ENCODE assay signal across 7 cellular contexts in the genomic region with DNA sequence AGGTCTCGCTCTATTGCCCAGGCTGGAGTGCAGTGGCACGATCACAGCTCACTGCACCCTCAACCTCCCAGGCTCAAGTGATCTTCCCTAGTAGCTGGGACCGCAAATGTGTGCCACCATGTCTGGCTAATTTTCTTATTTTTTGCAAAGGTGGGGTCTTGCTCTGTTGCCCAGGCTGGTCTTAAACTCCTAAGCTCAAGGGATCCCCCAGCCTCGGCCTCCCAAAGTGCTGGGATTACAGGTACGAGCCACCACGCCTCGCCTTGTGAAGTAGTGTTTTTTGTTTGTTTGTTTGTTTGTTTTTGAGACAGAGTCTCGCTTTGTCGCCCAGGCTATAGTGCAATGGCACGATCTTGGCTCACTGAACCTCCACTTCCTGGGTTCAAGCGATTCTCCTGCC.
DNase-seq lines count a peak whose midpoint lies in the region; ATAC-seq and TF ChIP-seq lines count a peak whose summit lies in the region.
"Not testable (repeated sequence)": the region's sequence is repeated elsewhere in the genome, so short reads cannot be mapped to it uniquely, and the experiment has no call there.

No MANE protein-coding gene starts in this region.

- H3K4me3 ChIP-seq in HEK293 (ENCODE audit: low read depth, low read length); effector memory CD4-positive, alpha-beta T cell (ENCODE audit: insufficient read depth, low read depth, low read length, poor library complexity, severe bottlenecking): not testable (repeated sequence)

- POLR2A ChIA-PET in CD4-positive, alpha-beta T cell (lab: Charles Lee); HEK293 (lab: Yijun Ruan, JAX): not testable (repeated sequence)

- H3K36me3 ChIP-seq in HEK293 (ENCODE audit: control insufficient read depth in 2 of 2, insufficient read depth in 1 of 2, low read length in 2 of 2); effector memory CD4-positive, alpha-beta T cell (ENCODE audit: control insufficient read depth, insufficient read depth, low read length): not testable (repeated sequence)

- intact Hi-C loops in CD4-positive, alpha-beta T cell (cut with DNase I, micrococcal nuclease), result not testable (repeated sequence)

- peak overlapping the region; percentile 53 for H3K27ac Mint-ChIP-seq in CD4-positive, alpha-beta T cell
- peak overlapping the region; percentile 85 for H3K27ac Mint-ChIP-seq in T-helper 17 cell
- not testable (repeated sequence) for H3K27ac Mint-ChIP-seq in activated T-helper 17 cell treated with anti-CD3 and anti-CD28 coated beads, Interleukin-2, amount 50 U/mL, for 72 hours
- peak overlapping the region; percentile 70 for H3K27ac Mint-ChIP-seq in activated naive CD4-positive, alpha-beta T cell treated with anti-CD3 and anti-CD28 coated beads, Interleukin-2, amount 50 U/mL, for 24 hours
- peak overlapping the region; percentile 25 for H3K27ac Mint-ChIP-seq in stimulated activated naive B cell treated with anti-CD40 and anti-IgM and Interleukin-4, amounts not matched to agents 10 μg/mL and 1 μg/mL and 100 μg/mL, for 72 hours

- not testable (repeated sequence) for H3K4me1 ChIP-seq in HEK293 (ENCODE audit: control insufficient read depth, insufficient read depth, low read length)
- H3K4me1 ChIP-seq in effector memory CD4-positive, alpha-beta T cell (ENCODE audit: control insufficient read depth, insufficient read depth, low read length, poor library complexity, severe bottlenecking), result peaks cover 15% of the 10 kb centered on the region

- H3K27me3 ChIP-seq in CD4-positive, alpha-beta T cell (ENCODE audit: control insufficient read depth, insufficient read depth, low read length); effector memory CD4-positive, alpha-beta T cell (replicated peaks; ENCODE audit: control insufficient read depth, insufficient read depth, low read length, poor library complexity, severe bottlenecking): not testable (repeated sequence)

- H3K27ac ChIP-seq in CD4-positive, alpha-beta T cell (ENCODE audit: low read depth, low read length); HEK293 (ENCODE audit: extremely low read depth, low read depth, low read length): not testable (repeated sequence)
- H3K27ac ChIP-seq in effector memory CD4-positive, alpha-beta T cell (ENCODE audit: insufficient read depth, low read length, poor library complexity, severe bottlenecking), result peak overlapping the region; percentile 2

- not testable (repeated sequence) for H3K9me3 ChIP-seq in CD4-positive, alpha-beta T cell (ENCODE audit: control insufficient read depth, low read length); HEK293 (ENCODE audit: control insufficient read depth, insufficient read depth, low read depth, low read length); T-helper 17 cell (ENCODE audit: control insufficient read depth, low read length, poor library complexity, severe bottlenecking); effector memory CD4-positive, alpha-beta T cell (ENCODE audit: control insufficient read depth, low read length)

- H3K4me3 Mint-ChIP-seq in CD4-positive, alpha-beta T cell, result peak overlapping the region; percentile 15
- H3K4me3 Mint-ChIP-seq in T-helper 17 cell, result peak overlapping the region; percentile 41
- H3K4me3 Mint-ChIP-seq in activated T-helper 17 cell treated with anti-CD3 and anti-CD28 coated beads, Interleukin-2, amount 50 U/mL, for 72 hours, result peak overlapping the region; percentile 12
- H3K4me3 Mint-ChIP-seq in activated naive CD4-positive, alpha-beta T cell treated with anti-CD3 and anti-CD28 coated beads, Interleukin-2, amount 50 U/mL, for 24 hours; stimulated activated naive B cell treated with anti-CD40 and anti-IgM and Interleukin-4, amounts not matched to agents 10 μg/mL and 1 μg/mL and 100 μg/mL, for 72 hours: not testable (repeated sequence)

- H3K9me3 Mint-ChIP-seq in CD4-positive, alpha-beta T cell; activated T-helper 17 cell treated with anti-CD3 and anti-CD28 coated beads, Interleukin-2, amount 50 U/mL, for 72 hours; activated naive CD4-positive, alpha-beta T cell treated with anti-CD3 and anti-CD28 coated beads, Interleukin-2, amount 50 U/mL, for 24 hours; stimulated activated naive B cell treated with anti-CD40 and anti-IgM and Interleukin-4, amounts not matched to agents 10 μg/mL and 1 μg/mL and 100 μg/mL, for 72 hours: not testable (repeated sequence)

- H3K4me1 Mint-ChIP-seq in CD4-positive, alpha-beta T cell (ENCODE audit: low read depth), result peaks cover 79% of the 10 kb centered on the region
- not testable (repeated sequence) for H3K4me1 Mint-ChIP-seq in T-helper 17 cell
- peaks cover 11% of the 10 kb centered on the region for H3K4me1 Mint-ChIP-seq in activated T-helper 17 cell treated with anti-CD3 and anti-CD28 coated beads, Interleukin-2, amount 50 U/mL, for 72 hours
- H3K4me1 Mint-ChIP-seq in activated naive CD4-positive, alpha-beta T cell treated with anti-CD3 and anti-CD28 coated beads, Interleukin-2, amount 50 U/mL, for 24 hours, result peaks cover 82% of the 10 kb centered on the region
- H3K4me1 Mint-ChIP-seq in stimulated activated naive B cell treated with anti-CD40 and anti-IgM and Interleukin-4, amounts not matched to agents 10 μg/mL and 1 μg/mL and 100 μg/mL, for 72 hours, result peaks cover 4 to 20% of the 10 kb centered on the region in 2 donors

- H3K27me3 Mint-ChIP-seq in CD4-positive, alpha-beta T cell; T-helper 17 cell; activated T-helper 17 cell treated with anti-CD3 and anti-CD28 coated beads, Interleukin-2, amount 50 U/mL, for 72 hours; activated naive CD4-positive, alpha-beta T cell treated with anti-CD3 and anti-CD28 coated beads, Interleukin-2, amount 50 U/mL, for 24 hours; stimulated activated naive B cell treated with anti-CD40 and anti-IgM and Interleukin-4, amounts not matched to agents 10 μg/mL and 1 μg/mL and 100 μg/mL, for 72 hours: not testable (repeated sequence)

- ATAC-seq in CD4-positive, alpha-beta T cell (ENCODE audit: poor library complexity); T-helper 17 cell; activated T-helper 17 cell treated with anti-CD3 and anti-CD28 coated beads, Interleukin-2, amount 50 U/mL, for 72 hours (replicated peaks); stimulated activated naive B cell treated with anti-CD40 and anti-IgM and Interleukin-4, amounts not matched to agents 10 μg/mL and 1 μg/mL and 100 μg/mL, for 72 hours (replicated peaks): not testable (repeated sequence)

- DNase-seq in CD4-positive, alpha-beta T cell; T-helper 17 cell; effector memory CD4-positive, alpha-beta T cell; stimulated activated naive B cell treated with anti-CD40 and anti-IgM and Interleukin-4, amounts not matched to agents 10 μg/mL and 1 μg/mL and 100 μg/mL, for 72 hours: not testable (repeated sequence)

- CTCF ChIA-PET in CD4-positive, alpha-beta T cell (lab: Charles Lee); HEK293 (lab: Yijun Ruan, JAX): not testable (repeated sequence)

- peaks cover 18% of the 10 kb centered on the region for H3K36me3 Mint-ChIP-seq in CD4-positive, alpha-beta T cell (ENCODE audit: low read depth)
- H3K36me3 Mint-ChIP-seq in T-helper 17 cell (ENCODE audit: low read depth); activated naive CD4-positive, alpha-beta T cell treated with anti-CD3 and anti-CD28 coated beads, Interleukin-2, amount 50 U/mL, for 24 hours; stimulated activated naive B cell treated with anti-CD40 and anti-IgM and Interleukin-4, amounts not matched to agents 10 μg/mL and 1 μg/mL and 100 μg/mL, for 72 hours: not testable (repeated sequence)
- peaks cover 20% of the 10 kb centered on the region for H3K36me3 Mint-ChIP-seq in activated T-helper 17 cell treated with anti-CD3 and anti-CD28 coated beads, Interleukin-2, amount 50 U/mL, for 72 hours (ENCODE audit: low read depth)

- not testable (repeated sequence) for TF ChIP-seq CTCF in CD4-positive, alpha-beta T cell (IDR thresholded peaks at IDR 0.05); HEK293 (tag by site-specific recombination; IDR thresholded peaks at IDR 0.05)

TF ChIP-seq in HEK293, 187 proteins besides CTCF, POLR2A, EP300 and RAD21:
- peak; percentile 87 for TF ChIP-seq ZNF121 (tag by site-specific recombination; IDR thresholded peaks at IDR 0.05)
